22 cellular contexts compared by ENCODE assay signal in genomic region chr15:98384328-98385029, GRCh38.
"Had no signal": no experiment of that assay in that cellular context is flagged by ENCODE, and none has a peak within 500 bp of the region (broad histone marks: within the 10 kb centered on the region; RNA-seq: fewer than 3 reads in every experiment).

No MANE protein-coding gene starts in this region.

- H3K36me3 ChIP-seq: esophagus muscularis mucosa, lower lobe of right lung, stomach, thyroid gland had no signal

- H3K36me3 Mint-ChIP-seq: immature natural killer cell; stimulated activated effector memory CD8-positive, alpha-beta T cell treated with anti-CD3 and anti-CD28 coated beads, Interleukin-12 subunit alpha, Interleukin-12 subunit beta, amount 100 ng/mL, for 72 hours had no signal

- H3K27ac Mint-ChIP-seq: immature natural killer cell; naive thymus-derived CD8-positive, alpha-beta T cell; progenitor cell of endocrine pancreas; stimulated activated effector memory CD8-positive, alpha-beta T cell treated with anti-CD3 and anti-CD28 coated beads, Interleukin-12 subunit alpha, Interleukin-12 subunit beta, amount 100 ng/mL, for 72 hours had no signal

- ATAC-seq: foreskin keratinocyte; left ventricle myocardium superior; lower lobe of right lung; naive thymus-derived CD8-positive, alpha-beta T cell; sciatic nerve; stimulated activated effector memory CD8-positive, alpha-beta T cell treated with anti-CD3 and anti-CD28 coated beads, Interleukin-12 subunit alpha, Interleukin-12 subunit beta, amount 100 ng/mL, for 72 hours had no signal

- H3K4me3 ChIP-seq: coronary artery, esophagus muscularis mucosa, lower lobe of right lung, stomach, thyroid gland had no signal

- H3K27me3 ChIP-seq: esophagus muscularis mucosa, thyroid gland had no signal

- H3K4me1 Mint-ChIP-seq: immature natural killer cell; naive thymus-derived CD8-positive, alpha-beta T cell; stimulated activated effector memory CD8-positive, alpha-beta T cell treated with anti-CD3 and anti-CD28 coated beads, Interleukin-12 subunit alpha, Interleukin-12 subunit beta, amount 100 ng/mL, for 72 hours had no signal

- H3K9me3 ChIP-seq: thyroid gland had no signal

- H3K4me3 Mint-ChIP-seq: immature natural killer cell; naive thymus-derived CD8-positive, alpha-beta T cell; stimulated activated effector memory CD8-positive, alpha-beta T cell treated with anti-CD3 and anti-CD28 coated beads, Interleukin-12 subunit alpha, Interleukin-12 subunit beta, amount 100 ng/mL, for 72 hours had no signal

- DNase-seq: dermis blood vessel endothelial cell; effector memory CD4-positive, alpha-beta T cell; foreskin keratinocyte; glutamatergic neuron; hypothalamus; immature natural killer cell; left ventricle myocardium superior; lower lobe of right lung; naive thymus-derived CD8-positive, alpha-beta T cell; occipital lobe; stimulated activated CD4-positive, alpha-beta T cell treated with anti-CD3 and anti-CD28 coated beads, Interleukin-2, amount 100 ng/mL, for 24 hours; stimulated activated CD4-positive, alpha-beta T cell treated with anti-CD3 and anti-CD28 coated beads, Interleukin-4, amount 100 ng/mL, for 24 hours; stimulated activated naive CD4-positive, alpha-beta T cell treated with Interleukin-2 at 50 U/mL for 16 hours; stomach; thyroid gland; trophoblast cell had no signal

- H3K9me3 Mint-ChIP-seq: immature natural killer cell had no signal

- H3K4me1 ChIP-seq: foreskin keratinocyte, lower lobe of right lung, parathyroid adenoma, stomach had no signal

- H3K27ac ChIP-seq: coronary artery, esophagus muscularis mucosa, foreskin keratinocyte, lower lobe of right lung, parathyroid adenoma, stomach, thyroid gland had no signal
